Comparison of ENCODE assay signal across 2 cellular contexts in genomic region chr2:191012346-191012745, GRCh38.
TF ChIP-seq lines count a peak whose summit lies in the region.

No MANE protein-coding gene starts in this region.

TF ChIP-seq in SK-N-SH, 30 proteins besides CTCF, POLR2A, EP300 and RAD21 (continued from another document):
- TF ChIP-seq USF1 (IDR thresholded peaks at IDR 0.05; ENCODE audit: borderline replicate concordance, low read depth) (no peak), YY1 (IDR thresholded peaks at IDR 0.05; ENCODE audit: low read depth) (no peak), FOSL2 (IDR thresholded peaks at IDR 0.05; ENCODE audit: borderline replicate concordance, low read depth) (no peak), RCOR1 (IDR thresholded peaks at IDR 0.05; ENCODE audit: low read length) (no peak), NRF1 (IDR thresholded peaks at IDR 0.05; ENCODE audit: low read depth, low read length) (no peak), RFX5 (IDR thresholded peaks at IDR 0.05; ENCODE audit: low read length) (no peak), TEAD4 (IDR thresholded peaks at IDR 0.05; ENCODE audit: borderline replicate concordance, insufficient read depth) (no peak), JUND (IDR thresholded peaks at IDR 0.05) (no peak), ZBTB33 (IDR thresholded peaks at IDR 0.05; ENCODE audit: borderline replicate concordance, low read depth) (no peak), GATA2 (CRISPR knock-in tag; IDR thresholded peaks at IDR 0.05) (no peak), RXRA (IDR thresholded peaks at IDR 0.05; ENCODE audit: borderline replicate concordance, low read depth) (no peak)

TF ChIP-seq in SK-N-SH treated with all-trans-retinoic acid at 6 μM for 48 hours, 23 proteins besides CTCF, POLR2A, EP300 and RAD21 (continued from another document):
- TF ChIP-seq, protein P1, sequence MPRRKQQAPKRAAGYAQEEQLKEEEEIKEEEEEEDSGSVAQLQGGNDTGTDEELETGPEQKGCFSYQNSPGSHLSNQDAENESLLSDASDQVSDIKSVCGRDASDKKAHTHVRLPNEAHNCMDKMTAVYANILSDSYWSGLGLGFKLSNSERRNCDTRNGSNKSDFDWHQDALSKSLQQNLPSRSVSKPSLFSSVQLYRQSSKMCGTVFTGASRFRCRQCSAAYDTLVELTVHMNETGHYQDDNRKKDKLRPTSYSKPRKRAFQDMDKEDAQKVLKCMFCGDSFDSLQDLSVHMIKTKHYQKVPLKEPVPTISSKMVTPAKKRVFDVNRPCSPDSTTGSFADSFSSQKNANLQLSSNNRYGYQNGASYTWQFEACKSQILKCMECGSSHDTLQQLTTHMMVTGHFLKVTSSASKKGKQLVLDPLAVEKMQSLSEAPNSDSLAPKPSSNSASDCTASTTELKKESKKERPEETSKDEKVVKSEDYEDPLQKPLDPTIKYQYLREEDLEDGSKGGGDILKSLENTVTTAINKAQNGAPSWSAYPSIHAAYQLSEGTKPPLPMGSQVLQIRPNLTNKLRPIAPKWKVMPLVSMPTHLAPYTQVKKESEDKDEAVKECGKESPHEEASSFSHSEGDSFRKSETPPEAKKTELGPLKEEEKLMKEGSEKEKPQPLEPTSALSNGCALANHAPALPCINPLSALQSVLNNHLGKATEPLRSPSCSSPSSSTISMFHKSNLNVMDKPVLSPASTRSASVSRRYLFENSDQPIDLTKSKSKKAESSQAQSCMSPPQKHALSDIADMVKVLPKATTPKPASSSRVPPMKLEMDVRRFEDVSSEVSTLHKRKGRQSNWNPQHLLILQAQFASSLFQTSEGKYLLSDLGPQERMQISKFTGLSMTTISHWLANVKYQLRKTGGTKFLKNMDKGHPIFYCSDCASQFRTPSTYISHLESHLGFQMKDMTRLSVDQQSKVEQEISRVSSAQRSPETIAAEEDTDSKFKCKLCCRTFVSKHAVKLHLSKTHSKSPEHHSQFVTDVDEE (CRISPR knock-in tag; IDR thresholded peaks at IDR 0.05): no peak
- TF ChIP-seq ZNF70 (CRISPR knock-in tag; IDR thresholded peaks at IDR 0.05) (no peak), ZNF8 (CRISPR knock-in tag; IDR thresholded peaks at IDR 0.05) (no peak), ZNF565 (CRISPR knock-in tag; conservative IDR thresholded peaks at IDR 0.05; ENCODE audit: low read depth) (no peak), ZC3H10 (CRISPR knock-in tag; IDR thresholded peaks at IDR 0.05) (no peak), TOX (CRISPR knock-in tag; IDR thresholded peaks at IDR 0.05; ENCODE audit: borderline replicate concordance) (no peak), ESRRG (CRISPR knock-in tag; IDR thresholded peaks at IDR 0.05) (no peak), ARNTL (CRISPR knock-in tag; IDR thresholded peaks at IDR 0.05; ENCODE audit: borderline replicate concordance, low read depth) (no peak), GLIS3 (CRISPR knock-in tag; IDR thresholded peaks at IDR 0.05) (no peak), ZFP3 (CRISPR knock-in tag; IDR thresholded peaks at IDR 0.05) (no peak), ZFP30 (CRISPR knock-in tag; IDR thresholded peaks at IDR 0.05) (no peak), BACH2 (CRISPR knock-in tag; IDR thresholded peaks at IDR 0.05; ENCODE audit: borderline replicate concordance) (no peak), CREB5 (CRISPR knock-in tag; IDR thresholded peaks at IDR 0.05; ENCODE audit: low read depth) (no peak), CSDC2 (CRISPR knock-in tag; IDR thresholded peaks at IDR 0.05) (no peak)
- TF ChIP-seq, protein P2, sequence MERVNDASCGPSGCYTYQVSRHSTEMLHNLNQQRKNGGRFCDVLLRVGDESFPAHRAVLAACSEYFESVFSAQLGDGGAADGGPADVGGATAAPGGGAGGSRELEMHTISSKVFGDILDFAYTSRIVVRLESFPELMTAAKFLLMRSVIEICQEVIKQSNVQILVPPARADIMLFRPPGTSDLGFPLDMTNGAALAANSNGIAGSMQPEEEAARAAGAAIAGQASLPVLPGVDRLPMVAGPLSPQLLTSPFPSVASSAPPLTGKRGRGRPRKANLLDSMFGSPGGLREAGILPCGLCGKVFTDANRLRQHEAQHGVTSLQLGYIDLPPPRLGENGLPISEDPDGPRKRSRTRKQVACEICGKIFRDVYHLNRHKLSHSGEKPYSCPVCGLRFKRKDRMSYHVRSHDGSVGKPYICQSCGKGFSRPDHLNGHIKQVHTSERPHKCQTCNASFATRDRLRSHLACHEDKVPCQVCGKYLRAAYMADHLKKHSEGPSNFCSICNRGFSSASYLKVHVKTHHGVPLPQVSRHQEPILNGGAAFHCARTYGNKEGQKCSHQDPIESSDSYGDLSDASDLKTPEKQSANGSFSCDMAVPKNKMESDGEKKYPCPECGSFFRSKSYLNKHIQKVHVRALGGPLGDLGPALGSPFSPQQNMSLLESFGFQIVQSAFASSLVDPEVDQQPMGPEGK (CRISPR knock-in tag; IDR thresholded peaks at IDR 0.05; ENCODE audit: borderline replicate concordance): no peak
- TF ChIP-seq, protein P3, sequence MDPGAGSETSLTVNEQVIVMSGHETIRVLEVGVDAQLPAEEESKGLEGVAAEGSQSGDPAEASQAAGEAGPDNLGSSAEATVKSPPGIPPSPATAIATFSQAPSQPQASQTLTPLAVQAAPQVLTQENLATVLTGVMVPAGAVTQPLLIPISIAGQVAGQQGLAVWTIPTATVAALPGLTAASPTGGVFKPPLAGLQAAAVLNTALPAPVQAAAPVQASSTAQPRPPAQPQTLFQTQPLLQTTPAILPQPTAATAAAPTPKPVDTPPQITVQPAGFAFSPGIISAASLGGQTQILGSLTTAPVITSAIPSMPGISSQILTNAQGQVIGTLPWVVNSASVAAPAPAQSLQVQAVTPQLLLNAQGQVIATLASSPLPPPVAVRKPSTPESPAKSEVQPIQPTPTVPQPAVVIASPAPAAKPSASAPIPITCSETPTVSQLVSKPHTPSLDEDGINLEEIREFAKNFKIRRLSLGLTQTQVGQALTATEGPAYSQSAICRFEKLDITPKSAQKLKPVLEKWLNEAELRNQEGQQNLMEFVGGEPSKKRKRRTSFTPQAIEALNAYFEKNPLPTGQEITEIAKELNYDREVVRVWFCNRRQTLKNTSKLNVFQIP (CRISPR knock-in tag; IDR thresholded peaks at IDR 0.05; ENCODE audit: borderline replicate concordance, low read depth): no peak
